27 cellular contexts compared by ENCODE assay signal in genomic region chr17:74475189-74475588, GRCh38. TPM values are rescaled to one million over a fixed set of nuclear protein-coding genes. Genes with fewer than 3 reads are reported as not detected.
"Had no signal": no experiment of that assay in that cellular context is flagged by ENCODE, and none has a peak within 500 bp of the region (broad histone marks: within the 10 kb centered on the region; RNA-seq: fewer than 3 reads in every experiment).

No MANE protein-coding gene starts in this region.

- H3K4me1 Mint-ChIP-seq: nephron had no signal

- H3K9me3 ChIP-seq: colonic mucosa, thyroid gland, vagina had no signal

- ATAC-seq: sciatic nerve had no signal

- H3K4me3 ChIP-seq: colonic mucosa, esophagus squamous epithelium, lung, neural progenitor cell, smooth muscle cell, stomach, thyroid gland, vagina had no signal

- H3K36me3 ChIP-seq: colonic mucosa, esophagus squamous epithelium, neural progenitor cell, thyroid gland, vagina had no signal

- H3K27ac ChIP-seq: colonic mucosa, esophagus squamous epithelium, neural progenitor cell, parathyroid adenoma, stomach, thyroid gland, vagina had no signal

- H3K27ac Mint-ChIP-seq: dendritic cell treated with granulocyte-macrophage colony-stimulating factor and Interleukin-4, amounts not matched to agents 40 ng/mL and 50 ng/mL, for 4 days; memory B cell; nephron; neural progenitor cell; progenitor cell of endocrine pancreas had no signal

- H3K4me3 Mint-ChIP-seq: dendritic cell treated with granulocyte-macrophage colony-stimulating factor and Interleukin-4, amounts not matched to agents 40 ng/mL and 50 ng/mL, for 4 days; memory B cell; nephron; neural progenitor cell had no signal

- H3K36me3 Mint-ChIP-seq: neural progenitor cell had no signal

- DNase-seq: colonic mucosa; effector CD8-positive, alpha-beta T cell; esophagus squamous epithelium; foreskin melanocyte; hypothalamus; stimulated activated CD4-positive, alpha-beta T cell treated with anti-CD3 and anti-CD28 coated beads, Interleukin-12 subunit alpha, Interleukin-12 subunit beta, amount 100 ng/mL, for 4 hours; stimulated activated CD4-positive, alpha-beta T cell treated with anti-CD3 and anti-CD28 coated beads, Interleukin-1b, Interleukin-23, amount 100 ng/mL, for 48 hours; stimulated activated CD4-positive, alpha-beta T cell treated with anti-CD3 and anti-CD28 coated beads, Interleukin-4, amount 100 ng/mL, for 1 hour; stimulated activated CD8-positive, alpha-beta memory T cell treated with anti-CD3 and anti-CD28 coated beads, Interleukin-4, amount 100 ng/mL, for 48 hours; stimulated activated naive CD4-positive, alpha-beta T cell treated with Interleukin-2 at 50 U/mL for 16 hours; stomach; thyroid gland; trophoblast cell had no signal

- H3K4me1 ChIP-seq: colonic mucosa, neural progenitor cell, parathyroid adenoma, thyroid gland, vagina had no signal

- H3K27me3 Mint-ChIP-seq: dendritic cell treated with granulocyte-macrophage colony-stimulating factor and Interleukin-4, amounts not matched to agents 40 ng/mL and 50 ng/mL, for 4 days; memory B cell; progenitor cell of endocrine pancreas had no signal

- H3K27me3 ChIP-seq: colonic mucosa, neural progenitor cell, thyroid gland, vagina had no signal

RNA-seq across cellular contexts. Expression of gene CD300A, which starts 8.8 kb away (rescaled TPM):
- total RNA-seq: endothelial cell of umbilical vein, epithelial cell of proximal tubule, osteoblast, smooth muscle cell had no signal
- polyA plus RNA-seq: endothelial cell of umbilical vein, smooth muscle cell had no signal

RNA-seq across cellular contexts. Expression of gene GPRC5C, which starts 43.3 kb away (rescaled TPM):
- total RNA-seq: endothelial cell of umbilical vein had no signal
- polyA plus RNA-seq: endothelial cell of umbilical vein had no signal

RNA-seq across cellular contexts. Expression of gene CD300LB, which starts 56.1 kb away (rescaled TPM):
- total RNA-seq: endothelial cell of umbilical vein, epithelial cell of proximal tubule, osteoblast, progenitor cell of endocrine pancreas, smooth muscle cell, stomach, thyroid gland had no signal
- polyA plus RNA-seq: endothelial cell of umbilical vein, keratinocyte, smooth muscle cell had no signal
